In the genomic region with DNA sequence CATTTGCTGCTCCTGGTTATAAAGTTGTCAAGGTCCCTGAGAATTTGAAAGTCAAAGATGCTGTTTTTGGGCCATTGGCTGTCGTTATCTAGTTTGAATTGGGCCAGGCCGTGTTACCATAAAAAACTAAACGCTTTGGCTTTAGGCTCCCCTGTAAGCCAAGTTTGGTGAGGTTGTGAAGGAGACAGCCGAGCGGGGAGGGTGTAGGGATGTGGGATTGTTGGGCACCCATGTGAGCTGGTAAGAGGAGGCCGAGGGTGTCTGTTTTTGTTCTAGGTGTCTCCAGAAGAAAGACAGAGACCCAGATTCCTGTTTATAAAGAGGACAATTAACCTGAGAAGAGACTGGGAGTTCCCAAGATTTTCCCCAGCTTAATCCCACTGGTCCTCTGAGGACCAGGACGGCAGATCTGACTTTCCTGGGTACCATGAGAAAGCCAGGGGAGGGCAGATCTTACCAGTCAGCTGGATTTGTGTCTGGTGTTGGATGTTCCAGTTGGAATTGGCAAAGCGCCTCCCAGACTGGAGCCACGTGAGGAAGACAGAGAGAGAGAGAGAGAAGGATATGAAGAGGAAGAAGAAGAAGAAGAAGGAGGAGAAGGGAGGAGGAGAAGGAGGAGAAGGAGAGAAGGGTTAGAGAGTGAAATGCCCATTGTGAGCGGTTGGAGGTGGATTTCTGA, we compare ENCODE assay signal across 15 cellular contexts. TPM values are rescaled to one million over a fixed set of nuclear protein-coding genes. Genes with fewer than 3 reads are reported as not detected.
A peak's percentile ranks its signal among the peaks of the same experiment; 100 is the strongest.
DNase-seq lines count a peak whose midpoint lies in the region; ATAC-seq and TF ChIP-seq lines count a peak whose summit lies in the region.
"Had no signal": no experiment of that assay in that cellular context is flagged by ENCODE, and none has a peak within 500 bp of the region (broad histone marks: within the 10 kb centered on the region; RNA-seq: fewer than 3 reads in every experiment).

No MANE protein-coding gene starts in this region.

- H3K79me2 ChIP-seq in HCT116 (ENCODE audit: insufficient read depth, low read length), result no peaks in the 10 kb centered on the region

- TF ChIP-seq CTCF in HCT116 (IDR thresholded peaks at IDR 0.05 in 2 of 3, conservative IDR thresholded peaks at IDR 0.05 in 1 of 3; ENCODE audit: borderline replicate concordance in 1 of 3, insufficient read depth in 1 of 3, low read depth in 2 of 3, low read length in 2 of 3) (no peak), chondrocyte (IDR thresholded peaks at IDR 0.05) (no peak)

- H3K36me3 Mint-ChIP-seq in chondrocyte (ENCODE audit: low read depth), result peaks cover 2% of the 10 kb centered on the region
- no peaks in the 10 kb centered on the region for H3K36me3 Mint-ChIP-seq in activated T-cell treated with anti-CD3 and anti-CD28 coated beads, Interleukin-2, amount 50 U/mL, for 4 hours (ENCODE audit: insufficient read depth)

- peaks cover 10% of the 10 kb centered on the region for H3K27me3 Mint-ChIP-seq in chondrocyte (ENCODE audit: low read depth)
- peaks cover 10% of the 10 kb centered on the region for H3K27me3 Mint-ChIP-seq in activated T-cell treated with anti-CD3 and anti-CD28 coated beads, Interleukin-2, amount 50 U/mL, for 4 hours (ENCODE audit: low read depth)

- peak overlapping the region; percentile 86 for H3K27ac Mint-ChIP-seq in chondrocyte (ENCODE audit: unreplicated experiment)

- no peak overlapping the region for H3K4me3 Mint-ChIP-seq in chondrocyte (ENCODE audit: unreplicated experiment)
- H3K4me3 Mint-ChIP-seq in activated T-cell treated with anti-CD3 and anti-CD28 coated beads, Interleukin-2, amount 50 U/mL, for 4 hours, result no peak overlapping the region

- no peak for TF ChIP-seq POLR2A in HCT116 (IDR thresholded peaks at IDR 0.05; ENCODE audit: borderline replicate concordance, extremely low read depth, insufficient read depth, insufficient read length)

- DNase-seq in HCT116 (ENCODE audit: low read depth, low spot score) (no peak), MG63 (peak; percentile 35), chondrocyte (ENCODE audit: low spot score) (no peak), sciatic nerve (ENCODE audit: low spot score) (peak; percentile 30), NCI-H2227 treated with DMSO at 0.1 percent for 48 hours (lab: John Stamatoyannopoulos, UW) (no peak), OCI-M2 (lab: John Stamatoyannopoulos, UW; ENCODE audit: unreplicated experiment) (no peak)
- no peak for DNase-seq in activated T-cell treated with anti-CD3 and anti-CD28 coated beads, Interleukin-2, amount 50 U/mL, for 4 hours
- DNase-seq: NCI-H1417, NCI-H2029, NCI-H2171 treated with DMSO at 0.1 percent for 48 hours, NCI-H510A had no signal

- H3K4me1 ChIP-seq in HCT116 (ENCODE audit: control insufficient read depth in 1 of 2, insufficient read depth in 2 of 2, low read length in 2 of 2), result peaks cover 12 to 16% of the 10 kb centered on the region in 2 experiments

- TF ChIP-seq RAD21 in HCT116 (IDR thresholded peaks at IDR 0.05; ENCODE audit: low read depth), result no peak

- POLR2A ChIA-PET in HCT116 (lab: Charles Lee), result interaction anchor here (1.6 kb wide), 1 partner anchor 54 kb away, joined by 3 read pairs; no protein-coding TSS in a partner anchor

- H3K9me2 ChIP-seq in HCT116 (ENCODE audit: insufficient read depth), result no peaks in the 10 kb centered on the region

- peaks cover 3% of the 10 kb centered on the region for H3K9me3 Mint-ChIP-seq in chondrocyte (ENCODE audit: low read depth)
- H3K9me3 Mint-ChIP-seq in activated T-cell treated with anti-CD3 and anti-CD28 coated beads, Interleukin-2, amount 50 U/mL, for 4 hours, result no peaks in the 10 kb centered on the region

- no TSS peak for BruUV-seq in HCT116 (replicated peaks; lab: Mats Ljungman, UMichigan)

- ATAC-seq in HCT116 (no peak), sciatic nerve (no peak)
- no peak for ATAC-seq in activated T-cell treated with anti-CD3 and anti-CD28 coated beads, Interleukin-2, amount 50 U/mL, for 4 hours

- intact Hi-C loops in HCT116 (cut with micrococcal nuclease) (no loop called here), sciatic nerve (cut with DNase I) (no loop called here)

- peak overlapping the region; percentile 59 for H3K4me2 ChIP-seq in HCT116 (ENCODE audit: low read length)

- peaks cover 3% of the 10 kb centered on the region for H3K4me1 Mint-ChIP-seq in chondrocyte (ENCODE audit: low read depth)
- H3K4me1 Mint-ChIP-seq in activated T-cell treated with anti-CD3 and anti-CD28 coated beads, Interleukin-2, amount 50 U/mL, for 4 hours (ENCODE audit: low read depth), result no peaks in the 10 kb centered on the region

- CTCF ChIA-PET in HCT116 (lab: Charles Lee), result no interaction called here

- H2AFZ ChIP-seq in HCT116 (ENCODE audit: low read depth, low read length, poor library complexity, severe bottlenecking), result no peak overlapping the region
- H2AFZ ChIP-seq: GM23248 had no signal

- H3K36me3 ChIP-seq in HCT116 (ENCODE audit: control insufficient read depth in 1 of 2, insufficient read depth in 2 of 2, low read length in 2 of 2) (no peaks in the 10 kb centered on the region), MG63 (no peaks in the 10 kb centered on the region)

- RAD21 ChIA-PET in HCT116 (lab: Charles Lee; ENCODE audit: low non-redundant PET in 1 of 2, low total read pairs in 2 of 2, uncharacterized antibody in 2 of 2, unreplicated experiment in 2 of 2), result no interaction called here

- H3K27me3 ChIP-seq in HCT116 (ENCODE audit: insufficient read depth, low read length) (no peaks in the 10 kb centered on the region), MG63 (no peaks in the 10 kb centered on the region)
- H3K27me3 ChIP-seq: BLaER1 had no signal

- no peak overlapping the region for H3K9ac ChIP-seq in HCT116 (ENCODE audit: low read length)
- H3K9ac ChIP-seq: BLaER1, GM23248 had no signal

- H3K27ac ChIP-seq in HCT116 (ENCODE audit: low read depth, low read length), result no peak overlapping the region
- H3K27ac ChIP-seq: BLaER1, GM23248, HL-60, SK-N-MC had no signal

- H4K20me1 ChIP-seq in HCT116 (ENCODE audit: insufficient read depth), result no peaks in the 10 kb centered on the region

- H3K4me3 ChIP-seq in HCT116 (replicated peaks in 1 of 2; ENCODE audit: low read depth in 1 of 2, low read length in 2 of 2), result no peak overlapping the region
- H3K4me3 ChIP-seq in MG63, result no peak overlapping the region
- H3K4me3 ChIP-seq: BLaER1, GM23248, SK-N-MC had no signal

- H3K9me3 ChIP-seq in HCT116 (ENCODE audit: control insufficient read depth in 1 of 2, insufficient read depth in 1 of 2, low read depth in 1 of 2, low read length in 2 of 2) (no peaks in the 10 kb centered on the region), MG63 (no peaks in the 10 kb centered on the region)

TF ChIP-seq in HCT116, 20 proteins besides CTCF, POLR2A, EP300 and RAD21:
- TF ChIP-seq TCF7L2 (IDR thresholded peaks at IDR 0.05; ENCODE audit: borderline replicate concordance, extremely low read depth, insufficient read depth, insufficient read length) (no peak), JUND (IDR thresholded peaks at IDR 0.05) (no peak), SIN3A (IDR thresholded peaks at IDR 0.05; ENCODE audit: low read depth) (no peak), EZH2phosphoT487 (IDR thresholded peaks at IDR 0.05; ENCODE audit: borderline replicate concordance) (no peak), ELF1 (IDR thresholded peaks at IDR 0.05; ENCODE audit: borderline replicate concordance, low read depth) (no peak), SP1 (IDR thresholded peaks at IDR 0.05; ENCODE audit: low read depth) (no peak), CBX3 (IDR thresholded peaks at IDR 0.05; ENCODE audit: low read depth) (no peak), EGR1 (IDR thresholded peaks at IDR 0.05; ENCODE audit: low read depth) (no peak), POLR2AphosphoS5 (IDR thresholded peaks at IDR 0.05; ENCODE audit: low read depth, low read length) (no peak)
TF ChIP-seq in HCT116: peak in this region for 0.

RNA-seq across cellular contexts. Expression of a gene that starts 25.1 kb away (rescaled TPM):
- total RNA-seq in HCT116 (2021; ENCODE audit: unreplicated experiment), result 7.7 TPM
- 3.3 and 3.4 TPM in 2 replicates for polyA plus RNA-seq in HCT116 (2012)
- 1.4 TPM in 1 of 2 replicates, not detected in the other for total RNA-seq in MG63 (2014; rRNA removed; shearing (Covaris generic); ENCODE audit: low replicate concordance)
- total RNA-seq in chondrocyte, result 2.6 to 7.1 TPM (median 5.2 TPM) in 3 replicates
- total RNA-seq in sciatic nerve, result 34.8 TPM
- total RNA-seq in activated T-cell treated with anti-CD3 and anti-CD28 coated beads, Interleukin-2, amount 50 U/mL, for 4 hours, result 1 to 10 TPM; 1.1 to 1.4 (median 1.3) TPM
- total RNA-seq: GM23248 had no signal

Comparison
In these comparisons a context has a peak if more than half of its experiments do, and no peak if none do; other contexts are left out.
1. DNase-seq: peak in MG63 (single experiment) and sciatic nerve (single experiment); none in HCT116 (single experiment), chondrocyte (single experiment), activated T-cell treated with anti-CD3 and anti-CD28 coated beads, Interleukin-2, amount 50 U/mL, for 4 hours (single experiment), NCI-H2227 treated with DMSO at 0.1 percent for 48 hours (single experiment) and OCI-M2 (single experiment).